29 cellular contexts compared by ENCODE assay signal in the genomic region with DNA sequence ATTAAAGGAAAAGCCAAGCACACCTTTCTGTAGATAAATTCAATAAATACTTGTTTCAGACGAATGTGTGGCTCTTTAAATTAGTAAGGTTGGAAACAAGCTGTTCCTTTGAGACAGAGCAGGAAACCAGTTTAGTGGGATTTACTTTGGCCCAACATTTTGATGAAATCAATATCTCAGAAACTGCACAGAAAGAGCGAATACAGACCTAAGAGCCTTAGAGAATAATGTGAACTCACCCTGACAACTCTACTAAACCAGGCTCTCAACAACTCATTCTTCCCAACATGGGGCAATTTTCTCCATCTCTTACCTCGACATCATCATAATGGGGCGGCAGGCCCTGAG.
"Had no signal": no experiment of that assay in that cellular context is flagged by ENCODE, and none has a peak within 500 bp of the region (broad histone marks: within the 10 kb centered on the region; RNA-seq: fewer than 3 reads in every experiment).

No MANE protein-coding gene starts in this region.

- H3K27me3 ChIP-seq: brain microvascular endothelial cell, hepatocyte, left lung, neutrophil, right lobe of liver, suprapubic skin, vagina had no signal

- H3K4me1 ChIP-seq: parathyroid adenoma had no signal

- ATAC-seq: activated naive CD8-positive, alpha-beta T cell treated with anti-CD3 and anti-CD28 coated beads, Interleukin-2, amount 50 U/mL, for 24 hours; activated T-cell treated with anti-CD3 and anti-CD28 coated beads, Interleukin-2, amount 50 U/mL, for 72 hours; left lung; natural killer cell; stimulated activated naive CD8-positive, alpha-beta T cell treated with anti-CD3 and anti-CD28 coated beads, Interleukin-15, amount 100 ng/mL, for 72 hours; WTC11 had no signal

- H3K79me2 ChIP-seq: parathyroid adenoma had no signal

- H3K27me3 Mint-ChIP-seq: activated naive CD8-positive, alpha-beta T cell treated with anti-CD3 and anti-CD28 coated beads, Interleukin-2, amount 50 U/mL, for 24 hours; dendritic cell treated with granulocyte-macrophage colony-stimulating factor and Interleukin-4, amounts not matched to agents 40 ng/mL and 50 ng/mL, for 4 days; stimulated activated naive CD8-positive, alpha-beta T cell treated with anti-CD3 and anti-CD28 coated beads, Interleukin-15, amount 100 ng/mL, for 72 hours had no signal

- H3K27ac ChIP-seq: brain microvascular endothelial cell, hepatocyte, left lung, neutrophil, parathyroid adenoma, right lobe of liver, suprapubic skin, vagina had no signal

- H3K4me3 ChIP-seq: hepatocyte, left lung, lung, right lobe of liver, skin epidermis, suprapubic skin, vagina had no signal

- DNase-seq: activated CD4-positive, alpha-beta T cell treated with anti-CD3 and anti-CD28 coated beads, Interleukin-2, amount 50 U/mL, for 48 hours; activated gamma-delta T cell; activated naive CD4-positive, alpha-beta T cell treated with anti-CD3 and anti-CD28 coated beads, Interleukin-2, amount 50 U/mL, for 16 hours; activated naive CD8-positive, alpha-beta T cell treated with anti-CD3 and anti-CD28 coated beads, Interleukin-2, amount 50 U/mL, for 24 hours; activated T-cell treated with anti-CD3 and anti-CD28 coated beads, Interleukin-2, amount 50 U/mL, for 72 hours; anterior cingulate cortex; brain microvascular endothelial cell; effector CD4-positive, alpha-beta T cell; erythroblast; foreskin melanocyte; glutamatergic neuron; immature natural killer cell; left lung; midbrain; natural killer cell; right lobe of liver; stimulated activated CD4-positive, alpha-beta T cell treated with anti-CD3 and anti-CD28 coated beads, Interleukin-1b, Interleukin-23, amount 100 ng/mL, for 48 hours; stimulated activated naive CD8-positive, alpha-beta T cell treated with anti-CD3 and anti-CD28 coated beads, Interleukin-15, amount 100 ng/mL, for 72 hours; T1000; trophoblast cell had no signal

- H3K36me3 Mint-ChIP-seq: natural killer cell, WTC11 had no signal

- H3K4me3 Mint-ChIP-seq: activated naive CD8-positive, alpha-beta T cell treated with anti-CD3 and anti-CD28 coated beads, Interleukin-2, amount 50 U/mL, for 24 hours; activated T-cell treated with anti-CD3 and anti-CD28 coated beads, Interleukin-2, amount 50 U/mL, for 72 hours; dendritic cell treated with granulocyte-macrophage colony-stimulating factor and Interleukin-4, amounts not matched to agents 40 ng/mL and 50 ng/mL, for 4 days; immature natural killer cell; natural killer cell; stimulated activated naive CD8-positive, alpha-beta T cell treated with anti-CD3 and anti-CD28 coated beads, Interleukin-15, amount 100 ng/mL, for 72 hours; WTC11 had no signal

- H3K9me3 Mint-ChIP-seq: activated naive CD8-positive, alpha-beta T cell treated with anti-CD3 and anti-CD28 coated beads, Interleukin-2, amount 50 U/mL, for 24 hours; activated T-cell treated with anti-CD3 and anti-CD28 coated beads, Interleukin-2, amount 50 U/mL, for 72 hours; dendritic cell treated with granulocyte-macrophage colony-stimulating factor and Interleukin-4, amounts not matched to agents 40 ng/mL and 50 ng/mL, for 4 days; immature natural killer cell; natural killer cell; stimulated activated naive CD8-positive, alpha-beta T cell treated with anti-CD3 and anti-CD28 coated beads, Interleukin-15, amount 100 ng/mL, for 72 hours; WTC11 had no signal

- H3K27ac Mint-ChIP-seq: activated naive CD8-positive, alpha-beta T cell treated with anti-CD3 and anti-CD28 coated beads, Interleukin-2, amount 50 U/mL, for 24 hours; activated T-cell treated with anti-CD3 and anti-CD28 coated beads, Interleukin-2, amount 50 U/mL, for 72 hours; dendritic cell treated with granulocyte-macrophage colony-stimulating factor and Interleukin-4, amounts not matched to agents 40 ng/mL and 50 ng/mL, for 4 days; natural killer cell; stimulated activated naive CD8-positive, alpha-beta T cell treated with anti-CD3 and anti-CD28 coated beads, Interleukin-15, amount 100 ng/mL, for 72 hours; WTC11 had no signal

- H3K36me3 ChIP-seq: neutrophil had no signal

- H3K9me3 ChIP-seq: left lung, neutrophil, right lobe of liver, suprapubic skin, vagina had no signal

- H2AFZ ChIP-seq: hepatocyte, parathyroid adenoma had no signal
